ENCODE assay signal across 1 cellular context in genomic region chr20:53589341-53590065, GRCh38.
TF ChIP-seq lines count a peak whose summit lies in the region.
"Not testable (repeated sequence)": the region's sequence is repeated elsewhere in the genome, so short reads cannot be mapped to it uniquely, and the experiment has no call there.

No MANE protein-coding gene starts in this region.

TF ChIP-seq in K562, 482 proteins besides CTCF, POLR2A, EP300 and RAD21 (continued from another document):
- not testable (repeated sequence) for TF ChIP-seq PBX2 (CRISPR knock-in tag; IDR thresholded peaks at IDR 0.05; ENCODE audit: low read depth); ETV6 (CRISPR knock-in tag; IDR thresholded peaks at IDR 0.05; ENCODE audit: borderline replicate concordance)
- peak; percentile 27; the same call in 1 of the 2 replicates for TF ChIP-seq PBX2 (tag; conservative IDR thresholded peaks at IDR 0.05; ENCODE audit: low read depth)
- peak in 1 of 2 experiments; percentile 41; a peak in 1 of 4 replicates for TF ChIP-seq ETV6 (IDR thresholded peaks at IDR 0.05; ENCODE audit: borderline replicate concordance in 1 of 2, low read depth in 2 of 2, low read length in 1 of 2)
- peak; percentile 35; the same call in 1 of the 2 replicates for TF ChIP-seq HDAC2 (IDR thresholded peaks at IDR 0.05)
- TF ChIP-seq, protein P1, sequence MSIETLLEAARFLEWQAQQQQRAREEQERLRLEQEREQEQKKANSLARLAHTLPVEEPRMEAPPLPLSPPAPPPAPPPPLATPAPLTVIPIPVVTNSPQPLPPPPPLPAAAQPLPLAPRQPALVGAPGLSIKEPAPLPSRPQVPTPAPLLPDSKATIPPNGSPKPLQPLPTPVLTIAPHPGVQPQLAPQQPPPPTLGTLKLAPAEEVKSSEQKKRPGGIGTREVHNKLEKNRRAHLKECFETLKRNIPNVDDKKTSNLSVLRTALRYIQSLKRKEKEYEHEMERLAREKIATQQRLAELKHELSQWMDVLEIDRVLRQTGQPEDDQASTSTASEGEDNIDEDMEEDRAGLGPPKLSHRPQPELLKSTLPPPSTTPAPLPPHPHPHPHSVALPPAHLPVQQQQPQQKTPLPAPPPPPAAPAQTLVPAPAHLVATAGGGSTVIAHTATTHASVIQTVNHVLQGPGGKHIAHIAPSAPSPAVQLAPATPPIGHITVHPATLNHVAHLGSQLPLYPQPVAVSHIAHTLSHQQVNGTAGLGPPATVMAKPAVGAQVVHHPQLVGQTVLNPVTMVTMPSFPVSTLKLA (conservative IDR thresholded peaks at IDR 0.05), result peak; percentile 52 to 70
- TF ChIP-seq DPF2 (IDR thresholded peaks at IDR 0.05), result peak; percentile 48
- TF ChIP-seq MAFK (IDR thresholded peaks at IDR 0.05; ENCODE audit: low read length), result peak; percentile 28; the same call in 1 of the 2 replicates
- peak; percentile 62; the same call in 1 of the 2 replicates for TF ChIP-seq ELF1 (tag; IDR thresholded peaks at IDR 0.05)
- TF ChIP-seq TAF9B (IDR thresholded peaks at IDR 0.05; ENCODE audit: partially characterized antibody), result peak; percentile 15
- peak; percentile 53 for TF ChIP-seq RBFOX2 (IDR thresholded peaks at IDR 0.05; ENCODE audit: low read depth, low read length)
- peak; percentile 65 for TF ChIP-seq EP400 (IDR thresholded peaks at IDR 0.05)
- TF ChIP-seq L3MBTL2 (IDR thresholded peaks at IDR 0.05), result peak; percentile 39; the same call in 1 of the 2 replicates
- TF ChIP-seq, protein P2, sequence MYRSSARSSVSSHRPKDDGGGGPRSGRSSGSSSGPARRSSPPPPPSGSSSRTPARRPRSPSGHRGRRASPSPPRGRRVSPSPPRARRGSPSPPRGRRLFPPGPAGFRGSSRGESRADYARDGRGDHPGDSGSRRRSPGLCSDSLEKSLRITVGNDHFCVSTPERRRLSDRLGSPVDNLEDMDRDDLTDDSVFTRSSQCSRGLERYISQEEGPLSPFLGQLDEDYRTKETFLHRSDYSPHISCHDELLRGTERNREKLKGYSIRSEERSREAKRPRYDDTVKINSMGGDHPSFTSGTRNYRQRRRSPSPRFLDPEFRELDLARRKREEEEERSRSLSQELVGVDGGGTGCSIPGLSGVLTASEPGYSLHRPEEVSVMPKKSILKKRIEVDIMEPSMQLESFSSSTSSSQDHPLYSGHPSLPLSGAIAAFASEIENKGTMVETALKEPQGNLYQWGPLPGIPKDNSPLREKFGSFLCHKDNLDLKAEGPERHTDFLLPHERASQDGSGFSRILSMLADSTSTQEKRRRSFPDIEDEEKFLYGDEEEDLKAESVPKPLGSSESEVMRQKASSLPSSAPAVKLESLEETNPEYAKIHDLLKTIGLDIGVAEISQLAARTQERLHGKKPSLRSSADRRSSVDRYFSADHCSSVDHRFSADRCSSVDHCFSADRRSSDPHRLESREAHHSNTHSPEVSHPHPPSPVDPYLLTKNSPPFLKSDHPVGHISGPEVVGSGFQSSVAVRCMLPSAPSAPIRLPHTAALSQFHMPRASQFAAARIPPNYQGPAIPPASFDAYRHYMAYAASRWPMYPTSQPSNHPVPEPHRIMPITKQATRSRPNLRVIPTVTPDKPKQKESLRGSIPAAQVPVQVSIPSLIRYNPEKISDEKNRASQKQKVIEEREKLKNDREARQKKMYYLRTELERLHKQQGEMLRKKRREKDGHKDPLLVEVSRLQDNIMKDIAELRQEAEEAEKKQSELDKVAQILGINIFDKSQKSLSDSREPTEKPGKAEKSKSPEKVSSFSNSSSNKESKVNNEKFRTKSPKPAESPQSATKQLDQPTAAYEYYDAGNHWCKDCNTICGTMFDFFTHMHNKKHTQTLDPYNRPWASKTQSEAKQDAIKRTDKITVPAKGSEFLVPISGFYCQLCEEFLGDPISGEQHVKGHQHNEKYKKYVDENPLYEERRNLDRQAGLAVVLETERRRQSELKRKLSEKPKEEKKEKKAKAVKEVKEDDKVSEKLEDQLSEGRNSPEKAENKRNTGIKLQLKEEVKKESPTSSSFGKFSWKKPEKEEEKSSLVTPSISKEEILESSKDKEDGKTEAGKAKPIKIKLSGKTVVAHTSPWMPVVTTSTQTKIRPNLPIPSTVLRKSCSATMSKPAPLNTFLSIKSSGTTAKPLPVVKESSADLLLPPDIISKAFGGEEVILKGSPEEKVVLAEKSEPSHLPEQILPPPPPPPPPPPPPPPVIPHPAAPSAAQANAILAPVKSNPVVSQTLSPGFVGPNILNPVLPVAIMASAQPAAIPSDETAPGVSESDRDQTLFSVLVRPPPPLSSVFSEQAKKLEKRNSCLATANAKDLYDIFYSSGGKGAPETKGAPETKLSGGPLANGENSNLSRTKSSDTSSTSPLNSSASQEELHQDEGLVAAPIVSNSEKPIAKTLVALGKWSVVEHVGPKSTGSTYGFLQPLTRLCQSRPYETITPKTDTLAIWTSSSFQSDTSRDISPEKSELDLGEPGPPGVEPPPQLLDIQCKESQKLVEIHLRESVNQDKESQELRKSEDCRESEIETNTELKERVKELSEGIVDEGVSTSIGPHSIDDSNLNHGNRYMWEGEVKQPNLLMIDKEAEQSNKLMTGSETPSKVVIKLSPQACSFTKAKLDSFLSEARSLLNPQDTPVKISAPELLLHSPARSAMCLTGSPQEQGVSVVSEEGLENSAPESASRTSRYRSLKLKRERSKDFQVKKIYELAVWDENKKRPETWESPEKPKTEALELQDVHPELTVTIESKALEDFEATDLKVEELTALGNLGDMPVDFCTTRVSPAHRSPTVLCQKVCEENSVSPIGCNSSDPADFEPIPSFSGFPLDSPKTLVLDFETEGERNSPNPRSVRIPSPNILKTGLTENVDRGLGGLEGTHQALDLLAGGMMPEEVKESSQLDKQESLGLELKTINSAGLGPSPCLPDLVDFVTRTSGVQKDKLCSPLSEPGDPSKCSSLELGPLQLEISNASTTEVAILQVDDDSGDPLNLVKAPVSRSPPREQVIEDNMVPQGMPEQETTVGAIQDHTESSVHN (IDR thresholded peaks at IDR 0.05; ENCODE audit: borderline replicate concordance in 1 of 2, low read depth in 1 of 2), result 0 out of 4 replicates have a peak, but pooled peaks of 1 of the 2 experiments have one; percentile 27
- TF ChIP-seq HDAC1 (IDR thresholded peaks at IDR 0.05), result 0 out of 4 replicates have a peak, but pooled peaks of 1 of the 2 experiments have one; percentile 26
